Comparison of ENCODE assay signal across 2 cellular contexts in the genomic region with DNA sequence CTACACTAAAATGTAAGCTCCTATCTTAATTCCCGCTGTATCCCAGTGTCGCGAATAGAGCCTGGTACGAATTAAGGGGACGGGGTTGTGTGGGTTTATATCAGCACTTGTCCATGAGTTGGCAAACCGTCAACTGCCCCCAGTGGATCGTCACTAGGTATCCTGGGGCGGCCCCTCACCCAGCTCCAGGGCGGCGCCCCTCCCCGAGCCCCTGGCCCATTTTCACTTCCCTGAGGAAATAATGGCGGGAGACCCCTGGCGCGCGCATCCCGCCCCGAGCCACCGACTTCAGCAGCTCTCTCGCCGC.
TF ChIP-seq lines count a peak whose summit lies in the region.

No MANE protein-coding gene starts in this region.

TF ChIP-seq in GM12891, 5 proteins besides CTCF, POLR2A, EP300 and RAD21:
- no peak for TF ChIP-seq POU2F2 (IDR thresholded peaks at IDR 0.05; ENCODE audit: low read depth, low read length)
- TF ChIP-seq PAX5 (IDR thresholded peaks at IDR 0.05; ENCODE audit: insufficient read depth, low read length, severe bottlenecking): no peak
- TF ChIP-seq SPI1 (IDR thresholded peaks at IDR 0.05; ENCODE audit: low read depth, low read length): no peak
- no peak for TF ChIP-seq POLR2AphosphoS5 (IDR thresholded peaks at IDR 0.05; ENCODE audit: low read depth, low read length)
- no peak for TF ChIP-seq TAF1 (IDR thresholded peaks at IDR 0.05; ENCODE audit: low read depth, low read length)

TF ChIP-seq in H1, 55 proteins besides CTCF, POLR2A, EP300 and RAD21:
- TF ChIP-seq SP1 (IDR thresholded peaks at IDR 0.05; ENCODE audit: low read depth, low read length): no peak
- no peak for TF ChIP-seq CBX5 (IDR thresholded peaks at IDR 0.05; ENCODE audit: low read depth, low read length)
- TF ChIP-seq SIN3A (conservative IDR thresholded peaks at IDR 0.05 in 1 of 2, IDR thresholded peaks at IDR 0.05 in 1 of 2; ENCODE audit: low read depth in 1 of 2, low read length in 2 of 2): no peak
- TF ChIP-seq CHD7 (IDR thresholded peaks at IDR 0.05; ENCODE audit: insufficient replicate concordance, low read length): no peak
- no peak for TF ChIP-seq YY1 (IDR thresholded peaks at IDR 0.05; ENCODE audit: low read depth, low read length)
- no peak for TF ChIP-seq BACH1 (IDR thresholded peaks at IDR 0.05; ENCODE audit: low read length)
- TF ChIP-seq CREB1 (IDR thresholded peaks at IDR 0.05): no peak
- TF ChIP-seq, protein P1, sequence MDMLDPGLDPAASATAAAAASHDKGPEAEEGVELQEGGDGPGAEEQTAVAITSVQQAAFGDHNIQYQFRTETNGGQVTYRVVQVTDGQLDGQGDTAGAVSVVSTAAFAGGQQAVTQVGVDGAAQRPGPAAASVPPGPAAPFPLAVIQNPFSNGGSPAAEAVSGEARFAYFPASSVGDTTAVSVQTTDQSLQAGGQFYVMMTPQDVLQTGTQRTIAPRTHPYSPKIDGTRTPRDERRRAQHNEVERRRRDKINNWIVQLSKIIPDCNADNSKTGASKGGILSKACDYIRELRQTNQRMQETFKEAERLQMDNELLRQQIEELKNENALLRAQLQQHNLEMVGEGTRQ (IDR thresholded peaks at IDR 0.05; ENCODE audit: low read length): no peak
- no peak for TF ChIP-seq EGR1 (IDR thresholded peaks at IDR 0.05; ENCODE audit: borderline replicate concordance, low read depth, low read length)
- TF ChIP-seq SUZ12 (IDR thresholded peaks at IDR 0.05; ENCODE audit: low read length): no peak
- no peak for TF ChIP-seq TEAD4 (IDR thresholded peaks at IDR 0.05; ENCODE audit: low read depth, low read length)
- no peak for TF ChIP-seq E2F6 (IDR thresholded peaks at IDR 0.05)
- no peak for TF ChIP-seq CTBP2 (IDR thresholded peaks at IDR 0.05; ENCODE audit: borderline replicate concordance, insufficient read depth, insufficient read length, low read length)
- no peak for TF ChIP-seq RNF2 (IDR thresholded peaks at IDR 0.05; ENCODE audit: borderline replicate concordance, low read depth, low read length, missing control alignments, poor library complexity, severe bottlenecking)
- no peak for TF ChIP-seq POLR2AphosphoS5 (IDR thresholded peaks at IDR 0.05; ENCODE audit: low read depth, low read length)
- TF ChIP-seq RFX5 (IDR thresholded peaks at IDR 0.05; ENCODE audit: borderline replicate concordance, low read depth, low read length): no peak
- no peak for TF ChIP-seq ZNF274 (IDR thresholded peaks at IDR 0.05; ENCODE audit: borderline replicate concordance, extremely low read depth, low read length)
TF ChIP-seq in H1: peak in this region for 0.
